In genomic region chr2:202965810-202966454, GRCh38 we compare ENCODE assay signal across 9 cellular contexts. TPM values are rescaled to one million over a fixed set of nuclear protein-coding genes. Genes with fewer than 3 reads are reported as not detected.
DNase-seq lines count a peak whose midpoint lies in the region; ATAC-seq and TF ChIP-seq lines count a peak whose summit lies in the region.
"Had no signal": no experiment of that assay in that cellular context is flagged by ENCODE, and none has a peak within 500 bp of the region (broad histone marks: within the 10 kb centered on the region; RNA-seq: fewer than 3 reads in every experiment).

No MANE protein-coding gene starts in this region.

- H3K79me2 ChIP-seq in DND-41 (ENCODE audit: insufficient read depth, low read length): no peaks in the 10 kb centered on the region
- H3K79me2 ChIP-seq in neural progenitor cell (ENCODE audit: low read depth): no peaks in the 10 kb centered on the region

- H3K27me3 ChIP-seq in DND-41 (ENCODE audit: insufficient read depth, low read length, poor library complexity) (no peaks in the 10 kb centered on the region), neural progenitor cell (no peaks in the 10 kb centered on the region), tibial artery (no peaks in the 10 kb centered on the region)

- no peak overlapping the region for H3K27ac Mint-ChIP-seq in neural progenitor cell

- in situ Hi-C loops in astrocyte of the cerebellum (cut with HindIII; ENCODE audit: low sequenced_read_pairs): no loop called here

- H2AFZ ChIP-seq in DND-41 (ENCODE audit: low read depth, low read length) (no peak overlapping the region), neural progenitor cell (replicated peaks) (no peak overlapping the region)

- no peaks in the 10 kb centered on the region for H3F3A ChIP-seq in neural progenitor cell (ENCODE audit: low read depth)

- no peak overlapping the region for H3K4me2 ChIP-seq in DND-41 (ENCODE audit: insufficient read depth, low read length)
- H3K4me2 ChIP-seq in neural progenitor cell: no peak overlapping the region

- H3K4me3 Mint-ChIP-seq in neural progenitor cell: no peak overlapping the region

- DNase-seq in DND-41: peak; percentile 55
- peak; percentile 3 for DNase-seq in HuH-7 (ENCODE audit: low spot score)
- DNase-seq in astrocyte of the cerebellum (ENCODE audit: low read depth): peak; percentile 41
- peak; percentile 2 for DNase-seq in neural progenitor cell (ENCODE audit: low spot score)
- no peak for DNase-seq in tibial artery
- DNase-seq in hippocampal formation (lab: John Stamatoyannopoulos, UW): no peak

- H3K9me3 Mint-ChIP-seq in neural progenitor cell: no peaks in the 10 kb centered on the region

- peak; percentile 96 for ATAC-seq in DND-41 (ENCODE audit: insufficient read depth, low read depth)
- peak; percentile 63 for ATAC-seq in GM19468 (IDR thresholded peaks at IDR 0.05; ENCODE audit: extremely low read depth, unreplicated experiment)
- ATAC-seq in GM18519 (IDR thresholded peaks at IDR 0.05; ENCODE audit: low FRiP score, unreplicated experiment): no peak

- TF ChIP-seq CTCF in DND-41 (IDR thresholded peaks at IDR 0.05; ENCODE audit: borderline replicate concordance, extremely low read depth, low read length, poor library complexity, severe bottlenecking): no peak
- no peak for TF ChIP-seq CTCF in astrocyte of the cerebellum (IDR thresholded peaks at IDR 0.05; ENCODE audit: low read depth, low read length, missing control alignments)
- no peak for TF ChIP-seq CTCF in neural progenitor cell (IDR thresholded peaks at IDR 0.05)
- TF ChIP-seq CTCF in tibial artery (IDR thresholded peaks at IDR 0.05): no peak

- no peak overlapping the region for H3K27ac ChIP-seq in DND-41 (ENCODE audit: low read length)
- no peak overlapping the region for H3K27ac ChIP-seq in neural progenitor cell
- no peak overlapping the region for H3K27ac ChIP-seq in tibial artery
- H3K27ac ChIP-seq: thoracic aorta had no signal

- no peaks in the 10 kb centered on the region for H4K20me1 ChIP-seq in DND-41 (ENCODE audit: insufficient read depth, low read length)
- H4K20me1 ChIP-seq in neural progenitor cell (ENCODE audit: low read depth): no peaks in the 10 kb centered on the region

- H3K4me3 ChIP-seq in DND-41 (ENCODE audit: low read depth in 1 of 2, low read length in 2 of 2): no peak overlapping the region
- H3K4me3 ChIP-seq in astrocyte of the cerebellum (ENCODE audit: low read depth, low read length): no peak overlapping the region
- H3K4me3 ChIP-seq in neural progenitor cell: no peak overlapping the region
- H3K4me3 ChIP-seq in tibial artery: no peak overlapping the region
- H3K4me3 ChIP-seq: thoracic aorta had no signal

- no peak overlapping the region for H3K9ac ChIP-seq in DND-41 (ENCODE audit: low read depth, low read length)
- H3K9ac ChIP-seq in neural progenitor cell: no peak overlapping the region

- no peaks in the 10 kb centered on the region for H3K9me3 ChIP-seq in DND-41 (ENCODE audit: insufficient read depth, low read length, severe bottlenecking)
- H3K9me3 ChIP-seq in neural progenitor cell (ENCODE audit: low read depth): no peaks in the 10 kb centered on the region
- no peaks in the 10 kb centered on the region for H3K9me3 ChIP-seq in tibial artery
- H3K9me3 ChIP-seq: thoracic aorta had no signal

- no peaks in the 10 kb centered on the region; the same call in 1 of the 2 replicates for H3K36me3 ChIP-seq in DND-41 (ENCODE audit: insufficient read depth, low read length)
- no peaks in the 10 kb centered on the region for H3K36me3 ChIP-seq in neural progenitor cell
- peaks cover 0 to 22% (median 0%) of the 10 kb centered on the region in 3 donors for H3K36me3 ChIP-seq in tibial artery
- H3K36me3 ChIP-seq: thoracic aorta had no signal

- H3K4me1 ChIP-seq in DND-41 (ENCODE audit: insufficient read depth, low read length): peaks cover 3% of the 10 kb centered on the region; the same call in 1 of the 2 replicates
- no peaks in the 10 kb centered on the region for H3K4me1 ChIP-seq in neural progenitor cell
- H3K4me1 ChIP-seq in tibial artery: no peaks in the 10 kb centered on the region

- intact Hi-C loops in tibial artery (cut with DNase I; ENCODE audit: low total_unique reads): no loop called here

- H3K36me3 Mint-ChIP-seq in neural progenitor cell: no peaks in the 10 kb centered on the region

- no peaks in the 10 kb centered on the region for H3K27me3 Mint-ChIP-seq in neural progenitor cell (ENCODE audit: insufficient read depth, low read depth)

- no peaks in the 10 kb centered on the region for H3K4me1 Mint-ChIP-seq in neural progenitor cell

RNA-seq across cellular contexts. Expression of gene NBEAL1, which starts 48.7 kb away (rescaled TPM):
- 10.3 and 10.4 TPM in 2 replicates for total RNA-seq in neural progenitor cell (ENCODE audit: low replicate concordance)

RNA-seq across cellular contexts. Expression of gene CARF, which starts 53.9 kb away (rescaled TPM):
- total RNA-seq in neural progenitor cell (ENCODE audit: low replicate concordance): 14.3 and 30.9 TPM in 2 replicates

RNA-seq across cellular contexts. Expression of gene WDR12, which starts 54.5 kb away (rescaled TPM):
- 54.0 and 58.6 TPM in 2 replicates for total RNA-seq in neural progenitor cell (ENCODE audit: low replicate concordance)

Comparison
In these comparisons a context has a peak if more than half of its experiments do, and no peak if none do; other contexts are left out.
1. DNase-seq: peak in DND-41 (single experiment), HuH-7 (single experiment), astrocyte of the cerebellum (single experiment) and neural progenitor cell (single experiment); none in tibial artery (0 of 2) and hippocampal formation (0 of 2).